In the genomic region with DNA sequence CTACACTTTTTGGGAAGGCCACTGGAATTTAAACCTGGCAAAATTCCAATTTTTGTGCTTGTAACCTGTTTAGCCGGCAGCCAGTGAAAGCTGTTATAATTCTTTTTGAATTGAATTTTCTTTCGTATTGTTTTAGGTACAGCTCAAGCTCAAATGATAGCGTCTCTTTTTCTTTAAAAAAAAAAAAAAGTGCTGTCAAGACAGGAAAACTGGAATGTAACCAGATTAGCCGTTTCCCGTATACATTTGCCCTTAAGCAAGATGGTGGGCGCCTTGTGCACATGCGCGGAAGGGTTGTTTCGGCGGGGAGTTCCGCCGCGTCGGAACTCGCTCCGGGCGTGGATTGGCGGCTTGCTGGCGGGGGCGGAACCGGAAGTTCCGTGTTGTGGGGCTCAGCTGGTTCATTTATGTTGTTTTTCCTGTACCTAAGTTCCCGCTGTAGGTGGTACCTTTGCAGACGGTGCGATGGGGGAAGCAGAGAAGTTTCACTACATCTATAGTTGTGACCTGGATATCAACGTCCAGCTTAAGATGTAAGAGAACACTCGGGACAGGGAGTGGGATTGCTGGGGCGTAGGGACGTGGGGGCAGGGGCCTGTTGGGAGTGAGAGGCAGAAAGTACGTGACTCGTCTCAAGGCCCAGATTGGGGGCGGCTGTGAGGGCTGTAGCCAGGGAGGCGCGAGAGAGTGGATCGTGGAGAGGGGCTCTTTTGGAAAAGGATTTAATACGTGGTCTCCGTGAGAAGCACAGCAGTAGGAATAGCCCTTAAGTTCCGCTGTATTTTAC, we compare ENCODE assay signal across 1 cellular context.
A peak's percentile ranks its signal among the peaks of the same experiment; 100 is the strongest.
TF ChIP-seq lines count a peak whose summit lies in the region.

TSS of gene PIK3C3 (plus strand) at position 408 of the 787 bp plus-strand sequence. CDS start at position 466, 58 bp downstream.

TF ChIP-seq in HepG2, 621 proteins besides CTCF, POLR2A, EP300 and RAD21 (continued from another document and continues in another):
- TF ChIP-seq ZHX2 (IDR thresholded peaks at IDR 0.05; ENCODE audit: low read depth) (peak; percentile 64; the same call in 1 of the 2 replicates), ZHX2 (CRISPR knock-in tag; IDR thresholded peaks at IDR 0.05; ENCODE audit: borderline replicate concordance) (no peak), FOXK1 (CRISPR knock-in tag; IDR thresholded peaks at IDR 0.05; ENCODE audit: borderline replicate concordance, low read depth) (peak; percentile 94), HMG20B (CRISPR knock-in tag; conservative IDR thresholded peaks at IDR 0.05) (no peak), ZNF891 (CRISPR knock-in tag; IDR thresholded peaks at IDR 0.05) (no peak), SALL1 (CRISPR knock-in tag; IDR thresholded peaks at IDR 0.05) (0 out of 2 replicates have a peak, but pooled peaks have one; percentile 13), RCOR2 (CRISPR knock-in tag; IDR thresholded peaks at IDR 0.05) (no peak), TEAD3 (CRISPR knock-in tag; optimal IDR thresholded peaks at IDR 0.05; ENCODE audit: borderline replicate concordance) (peak; percentile 26), ZC3H13 (CRISPR knock-in tag; IDR thresholded peaks at IDR 0.05) (no peak), ZBTB8A (CRISPR knock-in tag; IDR thresholded peaks at IDR 0.05; ENCODE audit: borderline replicate concordance, low read depth) (no peak), ZNF615 (CRISPR knock-in tag; IDR thresholded peaks at IDR 0.05; ENCODE audit: borderline replicate concordance) (no peak), ZBTB37 (CRISPR knock-in tag; IDR thresholded peaks at IDR 0.05) (no peak), MYC (CRISPR knock-in tag; IDR thresholded peaks at IDR 0.05; ENCODE audit: borderline replicate concordance) (no peak), THAP11 (CRISPR knock-in tag; IDR thresholded peaks at IDR 0.05) (peak; percentile 92), YEATS2 (CRISPR knock-in tag; IDR thresholded peaks at IDR 0.05; ENCODE audit: borderline replicate concordance) (peak; percentile 85), ZBTB43 (CRISPR knock-in tag; conservative IDR thresholded peaks at IDR 0.05) (no peak), TCF12 (IDR thresholded peaks at IDR 0.05) (no peak), TCF12 (CRISPR knock-in tag; IDR thresholded peaks at IDR 0.05) (no peak), ZSCAN21 (CRISPR knock-in tag; IDR thresholded peaks at IDR 0.05; ENCODE audit: borderline replicate concordance) (no peak), GTF3A (CRISPR knock-in tag; conservative IDR thresholded peaks at IDR 0.05) (no peak), ZNF839 (CRISPR knock-in tag; IDR thresholded peaks at IDR 0.05; ENCODE audit: borderline replicate concordance) (no peak), SP140L (CRISPR knock-in tag; IDR thresholded peaks at IDR 0.05; ENCODE audit: borderline replicate concordance) (no peak), ZSCAN30 (CRISPR knock-in tag; IDR thresholded peaks at IDR 0.05) (no peak), ZSCAN25 (CRISPR knock-in tag; IDR thresholded peaks at IDR 0.05) (no peak), ZNF780A (CRISPR knock-in tag; IDR thresholded peaks at IDR 0.05) (no peak), ZBTB42 (CRISPR knock-in tag; IDR thresholded peaks at IDR 0.05) (no peak), ZNF720 (CRISPR knock-in tag; IDR thresholded peaks at IDR 0.05) (no peak), RBM22 (optimal IDR thresholded peaks at IDR 0.05; ENCODE audit: low read length) (no peak), PHF20 (CRISPR knock-in tag; IDR thresholded peaks at IDR 0.05) (peak; percentile 87), TSC22D2 (CRISPR knock-in tag; IDR thresholded peaks at IDR 0.05; ENCODE audit: borderline replicate concordance) (no peak), MBD4 (IDR thresholded peaks at IDR 0.05; ENCODE audit: borderline replicate concordance, low read length) (no peak), HOXA7 (CRISPR knock-in tag; IDR thresholded peaks at IDR 0.05) (no peak), RXRB (CRISPR knock-in tag; IDR thresholded peaks at IDR 0.05; ENCODE audit: borderline replicate concordance) (no peak), RFXANK (CRISPR knock-in tag; IDR thresholded peaks at IDR 0.05) (no peak), ZNF670 (CRISPR knock-in tag; IDR thresholded peaks at IDR 0.05; ENCODE audit: borderline replicate concordance) (0 out of 2 replicates have a peak, but pooled peaks have one; percentile 52), LCORL (IDR thresholded peaks at IDR 0.05) (no peak), LCORL (CRISPR knock-in tag; IDR thresholded peaks at IDR 0.05) (no peak), TBL1XR1 (IDR thresholded peaks at IDR 0.05; ENCODE audit: borderline replicate concordance, low read length, partially characterized antibody) (no peak), ZFX (CRISPR knock-in tag; IDR thresholded peaks at IDR 0.05; ENCODE audit: low read depth) (peak; percentile 90), ISX (CRISPR knock-in tag; conservative IDR thresholded peaks at IDR 0.05) (no peak), AKAP8 (CRISPR knock-in tag; IDR thresholded peaks at IDR 0.05) (no peak), SRF (IDR thresholded peaks at IDR 0.05; ENCODE audit: low read depth, low read length) (no peak), MED8 (CRISPR knock-in tag; IDR thresholded peaks at IDR 0.05; ENCODE audit: insufficient replicate concordance) (no peak), ZNF235 (CRISPR knock-in tag; IDR thresholded peaks at IDR 0.05; ENCODE audit: borderline replicate concordance) (no peak), MLLT10 (CRISPR knock-in tag; IDR thresholded peaks at IDR 0.05) (no peak)
- TF ChIP-seq, protein P1, sequence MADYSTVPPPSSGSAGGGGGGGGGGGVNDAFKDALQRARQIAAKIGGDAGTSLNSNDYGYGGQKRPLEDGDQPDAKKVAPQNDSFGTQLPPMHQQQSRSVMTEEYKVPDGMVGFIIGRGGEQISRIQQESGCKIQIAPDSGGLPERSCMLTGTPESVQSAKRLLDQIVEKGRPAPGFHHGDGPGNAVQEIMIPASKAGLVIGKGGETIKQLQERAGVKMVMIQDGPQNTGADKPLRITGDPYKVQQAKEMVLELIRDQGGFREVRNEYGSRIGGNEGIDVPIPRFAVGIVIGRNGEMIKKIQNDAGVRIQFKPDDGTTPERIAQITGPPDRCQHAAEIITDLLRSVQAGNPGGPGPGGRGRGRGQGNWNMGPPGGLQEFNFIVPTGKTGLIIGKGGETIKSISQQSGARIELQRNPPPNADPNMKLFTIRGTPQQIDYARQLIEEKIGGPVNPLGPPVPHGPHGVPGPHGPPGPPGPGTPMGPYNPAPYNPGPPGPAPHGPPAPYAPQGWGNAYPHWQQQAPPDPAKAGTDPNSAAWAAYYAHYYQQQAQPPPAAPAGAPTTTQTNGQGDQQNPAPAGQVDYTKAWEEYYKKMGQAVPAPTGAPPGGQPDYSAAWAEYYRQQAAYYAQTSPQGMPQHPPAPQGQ (CRISPR knock-in tag; IDR thresholded peaks at IDR 0.05; ENCODE audit: borderline replicate concordance) = no peak
- TF ChIP-seq, protein P2, sequence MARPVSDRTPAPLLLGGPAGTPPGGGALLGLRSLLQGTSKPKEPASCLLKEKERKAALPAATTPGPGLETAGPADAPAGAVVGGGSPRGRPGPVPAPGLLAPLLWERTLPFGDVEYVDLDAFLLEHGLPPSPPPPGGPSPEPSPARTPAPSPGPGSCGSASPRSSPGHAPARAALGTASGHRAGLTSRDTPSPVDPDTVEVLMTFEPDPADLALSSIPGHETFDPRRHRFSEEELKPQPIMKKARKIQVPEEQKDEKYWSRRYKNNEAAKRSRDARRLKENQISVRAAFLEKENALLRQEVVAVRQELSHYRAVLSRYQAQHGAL (CRISPR knock-in tag; IDR thresholded peaks at IDR 0.05; ENCODE audit: not compliant biosample characterization) = no peak
- TF ChIP-seq, protein P3, sequence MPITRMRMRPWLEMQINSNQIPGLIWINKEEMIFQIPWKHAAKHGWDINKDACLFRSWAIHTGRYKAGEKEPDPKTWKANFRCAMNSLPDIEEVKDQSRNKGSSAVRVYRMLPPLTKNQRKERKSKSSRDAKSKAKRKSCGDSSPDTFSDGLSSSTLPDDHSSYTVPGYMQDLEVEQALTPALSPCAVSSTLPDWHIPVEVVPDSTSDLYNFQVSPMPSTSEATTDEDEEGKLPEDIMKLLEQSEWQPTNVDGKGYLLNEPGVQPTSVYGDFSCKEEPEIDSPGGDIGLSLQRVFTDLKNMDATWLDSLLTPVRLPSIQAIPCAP (CRISPR knock-in tag; IDR thresholded peaks at IDR 0.05; ENCODE audit: low read depth) = no peak
- TF ChIP-seq, protein P4, sequence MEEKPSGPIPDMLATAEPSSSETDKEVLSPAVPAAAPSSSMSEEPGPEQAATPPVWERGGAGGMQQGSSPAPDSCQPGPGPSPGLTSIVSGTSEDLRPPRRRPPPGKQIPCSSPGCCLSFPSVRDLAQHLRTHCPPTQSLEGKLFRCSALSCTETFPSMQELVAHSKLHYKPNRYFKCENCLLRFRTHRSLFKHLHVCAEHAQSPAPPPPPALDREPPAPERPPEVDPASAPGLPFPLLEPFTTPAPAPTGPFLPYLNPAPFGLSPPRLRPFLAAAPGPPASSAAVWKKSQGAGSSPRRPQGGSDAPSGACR (CRISPR knock-in tag; IDR thresholded peaks at IDR 0.05) = no peak
- TF ChIP-seq, protein P5, sequence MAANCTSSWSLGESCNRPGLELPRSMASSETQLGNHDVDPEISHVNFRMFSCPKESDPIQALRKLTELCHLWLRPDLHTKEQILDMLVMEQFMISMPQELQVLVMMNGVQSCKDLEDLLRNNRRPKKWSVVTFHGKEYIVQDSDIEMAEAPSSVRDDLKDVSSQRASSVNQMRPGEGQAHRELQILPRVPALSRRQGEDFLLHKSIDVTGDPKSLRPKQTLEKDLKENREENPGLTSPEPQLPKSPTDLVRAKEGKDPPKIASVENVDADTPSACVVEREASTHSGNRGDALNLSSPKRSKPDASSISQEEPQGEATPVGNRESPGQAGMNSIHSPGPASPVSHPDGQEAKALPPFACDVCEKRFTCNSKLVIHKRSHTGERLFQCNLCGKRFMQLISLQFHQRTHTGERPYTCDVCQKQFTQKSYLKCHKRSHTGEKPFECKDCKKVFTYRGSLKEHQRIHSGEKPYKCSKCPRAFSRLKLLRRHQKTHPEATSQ (CRISPR knock-in tag; IDR thresholded peaks at IDR 0.05; ENCODE audit: borderline replicate concordance) = no peak
